8 cellular contexts compared by ENCODE assay signal in genomic region chr10:131544495-131544894, GRCh38.
"Had no signal": no experiment of that assay in that cellular context is flagged by ENCODE, and none has a peak within 500 bp of the region (broad histone marks: within the 10 kb centered on the region; RNA-seq: fewer than 3 reads in every experiment).

No MANE protein-coding gene starts in this region.

- H3K27ac Mint-ChIP-seq: HFFc6, IgD-negative memory B cell had no signal

- ATAC-seq: HCT116, HepG2 had no signal

- H2AFZ ChIP-seq: GM23248 had no signal

- H3K9ac ChIP-seq: GM23248 had no signal

- H3K4me3 ChIP-seq: GM23248 had no signal

- H3K4me3 Mint-ChIP-seq: HFFc6, IgD-negative memory B cell had no signal

- H3K27ac ChIP-seq: GM23248, HL-60 had no signal

- H3K36me3 Mint-ChIP-seq: IgD-negative memory B cell had no signal

- H3K4me1 Mint-ChIP-seq: IgD-negative memory B cell had no signal

- DNase-seq: GM23248, H7, HFFc6, KBM-7 had no signal
